ENCODE assay signal across 1 cellular context in genomic region chr11:65796726-65797601, GRCh38.
TF ChIP-seq lines count a peak whose summit lies in the region.

No MANE protein-coding gene starts in this region.

TF ChIP-seq in IMR-90, 13 proteins besides CTCF, POLR2A, EP300 and RAD21:
- TF ChIP-seq RFX5 (IDR thresholded peaks at IDR 0.05; ENCODE audit: low read depth, low read length) (no peak), NFE2L2 (IDR thresholded peaks at IDR 0.05; ENCODE audit: low read depth, low read length) (no peak), MAZ (IDR thresholded peaks at IDR 0.05; ENCODE audit: borderline replicate concordance, low read depth, low read length) (no peak), RCOR1 (IDR thresholded peaks at IDR 0.05; ENCODE audit: insufficient replicate concordance, low read length) (no peak), FOS (IDR thresholded peaks at IDR 0.05; ENCODE audit: low read depth, low read length) (no peak), MXI1 (IDR thresholded peaks at IDR 0.05; ENCODE audit: borderline replicate concordance, low read depth, low read length) (no peak)
